ENCODE assay signal across 1 cellular context in the genomic region with DNA sequence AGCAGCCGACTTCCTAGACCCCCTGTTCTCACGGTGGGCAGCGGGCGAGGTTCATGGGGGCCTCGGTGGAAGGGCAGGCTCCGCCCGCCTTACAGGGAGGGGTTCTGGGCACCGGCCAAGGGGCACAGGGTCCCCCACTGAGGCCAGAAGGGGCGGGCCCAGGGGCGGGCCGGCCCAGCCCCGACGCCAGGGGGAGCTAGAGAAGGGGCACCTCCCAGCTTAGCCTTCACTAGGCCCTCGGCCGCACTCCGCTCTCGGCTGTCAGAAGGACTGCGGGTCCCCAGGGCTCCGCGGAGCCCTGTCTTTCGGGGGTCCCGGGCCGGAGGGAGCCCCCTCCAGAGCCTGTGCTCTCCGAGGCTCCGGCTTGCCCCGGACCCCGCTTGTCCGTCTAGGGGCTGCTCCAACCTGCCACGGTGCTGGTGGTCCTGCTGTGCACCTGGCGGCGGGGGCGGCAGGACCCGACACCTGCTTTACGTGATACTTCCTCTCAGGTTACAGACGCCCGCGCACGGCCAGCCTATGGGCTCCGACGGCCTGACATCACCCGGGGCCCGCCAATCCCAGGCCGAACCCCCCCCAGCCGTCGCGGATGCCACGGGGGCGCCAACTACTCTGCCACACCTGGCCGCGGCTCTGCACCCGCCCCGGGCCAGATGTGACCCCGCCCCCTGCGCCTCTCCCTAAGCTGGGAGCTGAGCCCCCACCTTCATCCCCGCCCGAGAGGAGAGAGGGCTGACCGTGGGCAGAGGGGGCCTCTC. TPM values are rescaled to one million over a fixed set of nuclear protein-coding genes. Genes with fewer than 3 reads are reported as not detected.
"Had no signal": no experiment of that assay in that cellular context is flagged by ENCODE, and none has a peak within 500 bp of the region (broad histone marks: within the 10 kb centered on the region; RNA-seq: fewer than 3 reads in every experiment).

No MANE protein-coding gene starts in this region.

RNA-seq across cellular contexts. Expression of gene RNU1-3, which starts 33.6 kb away (rescaled TPM):
- polyA plus RNA-seq: adrenal gland had no signal

RNA-seq across cellular contexts. Expression of gene RNU1-4, which starts 40.0 kb away (rescaled TPM):
- polyA plus RNA-seq: adrenal gland had no signal
